ENCODE assay signal across 8 cellular contexts in genomic region chr3:117122609-117123008, GRCh38.
"Had no signal": no experiment of that assay in that cellular context is flagged by ENCODE, and none has a peak within 500 bp of the region (broad histone marks: within the 10 kb centered on the region; RNA-seq: fewer than 3 reads in every experiment).

No MANE protein-coding gene starts in this region.

- DNase-seq: H9, HCEC 1CT, Kasumi-1, KG1 had no signal

- ATAC-seq: GM23338 had no signal

- H3K4me3 ChIP-seq: GM23338 had no signal

- H3K9me3 Mint-ChIP-seq: GM23338, H9 had no signal

- H3K27ac Mint-ChIP-seq: GM23338, H9 had no signal

- H3K4me2 ChIP-seq: GM23338 had no signal

- H3K4me1 Mint-ChIP-seq: H9 had no signal

- FAIRE-seq: H1, H54, HTR-8/SVneo had no signal

- H3K4me3 Mint-ChIP-seq: GM23338, H9 had no signal
